ENCODE assay signal across 23 cellular contexts in genomic region chr1:153629343-153629665, GRCh38. TPM values are rescaled to one million over a fixed set of nuclear protein-coding genes. Genes with fewer than 3 reads are reported as not detected.
DNase-seq lines count a peak whose midpoint lies in the region; ATAC-seq and TF ChIP-seq lines count a peak whose summit lies in the region.
"Had no signal": no experiment of that assay in that cellular context is flagged by ENCODE, and none has a peak within 500 bp of the region (broad histone marks: within the 10 kb centered on the region; RNA-seq: fewer than 3 reads in every experiment).

No MANE protein-coding gene starts in this region.

- H3K36me3 ChIP-seq in Peyer's patch (no peaks in the 10 kb centered on the region), mesenchymal stem cell (ENCODE audit: control insufficient read depth in 1 of 2, insufficient read depth in 2 of 2, low read depth in 1 of 2, low read length in 2 of 2) (peaks cover 7 to 21% of the 10 kb centered on the region in 2 experiments), stomach smooth muscle (ENCODE audit: control insufficient read depth in 2 of 2, insufficient read depth in 2 of 2, low read length in 2 of 2) (no peaks in the 10 kb centered on the region)
- H3K36me3 ChIP-seq: left lung had no signal

- peak overlapping the region; percentile 23 for H3K27ac Mint-ChIP-seq in dendritic cell treated with granulocyte-macrophage colony-stimulating factor and Interleukin-4, amounts not matched to agents 40 ng/mL and 50 ng/mL, for 4 days
- H3K27ac Mint-ChIP-seq: GM23338, progenitor cell of endocrine pancreas had no signal

- H3K4ac ChIP-seq in mesenchymal stem cell (ENCODE audit: low read depth in 1 of 2, low read length in 2 of 2): peak overlapping the region; percentile 30 to 59

- peak overlapping the region; percentile 28 to 88 for H2BK12ac ChIP-seq in mesenchymal stem cell (ENCODE audit: low read length in 2 of 2)

- H4K91ac ChIP-seq in mesenchymal stem cell (ENCODE audit: low read length): peak overlapping the region; percentile 70

- ATAC-seq in GM18858 (IDR thresholded peaks at IDR 0.05; ENCODE audit: unreplicated experiment) (no peak), GM18517 (IDR thresholded peaks at IDR 0.05; ENCODE audit: unreplicated experiment) (no peak)
- ATAC-seq: activated CD4-positive, CD25-positive, alpha-beta regulatory T cell treated with anti-CD3 and anti-CD28 coated beads, Interleukin-2, amount 50 U/mL, for 24 hours; GM12878; GM23338; left lung had no signal

- no peak overlapping the region for H3K9ac ChIP-seq in mesenchymal stem cell (ENCODE audit: low read length)
- H3K9ac ChIP-seq in stomach smooth muscle (ENCODE audit: low read length in 2 of 2): no peak overlapping the region

- no peaks in the 10 kb centered on the region for H3K9me3 ChIP-seq in Peyer's patch
- H3K9me3 ChIP-seq in mesenchymal stem cell (ENCODE audit: control insufficient read depth, low read length): no peaks in the 10 kb centered on the region
- no peaks in the 10 kb centered on the region for H3K9me3 ChIP-seq in stomach smooth muscle (ENCODE audit: control insufficient read depth in 2 of 2, low read length in 2 of 2)
- H3K9me3 ChIP-seq: left lung, MG63 had no signal

- H2BK5ac ChIP-seq in mesenchymal stem cell (ENCODE audit: low read depth, low read length, poor library complexity, severe bottlenecking): no peak overlapping the region

- no peak for TF ChIP-seq POLR2A in Peyer's patch (IDR thresholded peaks at IDR 0.05)

- no peak for TF ChIP-seq CTCF in Peyer's patch (IDR thresholded peaks at IDR 0.05)

- H2AFZ ChIP-seq in mesenchymal stem cell (ENCODE audit: low read depth, low read length): no peak overlapping the region
- H2AFZ ChIP-seq: GM23338 had no signal

- H2BK15ac ChIP-seq in mesenchymal stem cell (ENCODE audit: low read depth, poor library complexity, severe bottlenecking): peak overlapping the region; percentile 92

- peak in 2 of 3 donors; percentile 30 for DNase-seq in Peyer's patch
- no peak for DNase-seq in mesenchymal stem cell
- DNase-seq in NCI-H524 treated with DMSO at 0.1 percent for 48 hours (lab: John Stamatoyannopoulos, UW): no peak
- no peak for DNase-seq in activated CD8-positive, alpha-beta memory T cell treated with anti-CD3 and anti-CD28 coated beads for 24 hours
- DNase-seq: activated CD8-positive, alpha-beta memory T cell treated with anti-CD3 and anti-CD28 coated beads, Interleukin-2, amount 50 U/mL, for 48 hours; activated naive CD4-positive, alpha-beta T cell treated with Interleukin-2 at 50 U/mL for 16 hours; brain microvascular endothelial cell; effector memory CD4-positive, alpha-beta T cell; MG63; naive B cell; NCI-H187; NCI-H446; SIG-M5; T-helper 2 cell had no signal

- H3K4me1 Mint-ChIP-seq in dendritic cell treated with granulocyte-macrophage colony-stimulating factor and Interleukin-4, amounts not matched to agents 40 ng/mL and 50 ng/mL, for 4 days (ENCODE audit: low read depth): peaks cover 86% of the 10 kb centered on the region

- no peak overlapping the region for H3K14ac ChIP-seq in mesenchymal stem cell (ENCODE audit: low read length in 2 of 2)

- H3K9me3 Mint-ChIP-seq in dendritic cell treated with granulocyte-macrophage colony-stimulating factor and Interleukin-4, amounts not matched to agents 40 ng/mL and 50 ng/mL, for 4 days: no peaks in the 10 kb centered on the region
- H3K9me3 Mint-ChIP-seq: GM23338 had no signal

- H3K18ac ChIP-seq in mesenchymal stem cell (ENCODE audit: low read depth in 1 of 2, low read length in 2 of 2): no peak overlapping the region

- H4K8ac ChIP-seq in mesenchymal stem cell (ENCODE audit: low read length): peak overlapping the region; percentile 62

- intact Hi-C loops in dendritic cell treated with granulocyte-macrophage colony-stimulating factor and Interleukin-4, amounts not matched to agents 40 ng/mL and 50 ng/mL, for 4 days (cut with micrococcal nuclease): no loop called here

- H3K4me3 ChIP-seq in Peyer's patch: no peak overlapping the region
- no peak overlapping the region for H3K4me3 ChIP-seq in mesenchymal stem cell (ENCODE audit: insufficient read depth in 1 of 2, low read depth in 1 of 2, low read length in 2 of 2)
- H3K4me3 ChIP-seq in stomach smooth muscle (ENCODE audit: low read length in 2 of 2): no peak overlapping the region
- H3K4me3 ChIP-seq: GM12878, GM23338, left lung, MG63 had no signal

- H3K27ac ChIP-seq in Peyer's patch (no peak overlapping the region), mesenchymal stem cell (ENCODE audit: low read length, poor library complexity, severe bottlenecking) (no peak overlapping the region), stomach smooth muscle (ENCODE audit: low read length) (peak overlapping the region; percentile 31)
- H3K27ac ChIP-seq: brain microvascular endothelial cell had no signal

- no peak overlapping the region for H3K23ac ChIP-seq in mesenchymal stem cell (ENCODE audit: low read length in 2 of 2)

- H3K27me3 Mint-ChIP-seq in dendritic cell treated with granulocyte-macrophage colony-stimulating factor and Interleukin-4, amounts not matched to agents 40 ng/mL and 50 ng/mL, for 4 days: peaks cover 23% of the 10 kb centered on the region
- H3K27me3 Mint-ChIP-seq: naive B cell, progenitor cell of endocrine pancreas had no signal

- peaks cover 7% of the 10 kb centered on the region for H3K79me1 ChIP-seq in mesenchymal stem cell (replicated peaks; ENCODE audit: low read length, poor library complexity, severe bottlenecking)

- no peak overlapping the region for H3K4me2 ChIP-seq in mesenchymal stem cell (ENCODE audit: low read length, poor library complexity, severe bottlenecking)
- H3K4me2 ChIP-seq: GM23338 had no signal

- peak overlapping the region; percentile 3 for H2AK5ac ChIP-seq in mesenchymal stem cell (ENCODE audit: low read length, severe bottlenecking)

- WGBS in mesenchymal stem cell: 94% methylated on average over 5 of the region's 5 CpGs

- no peak overlapping the region for H3K4me3 Mint-ChIP-seq in dendritic cell treated with granulocyte-macrophage colony-stimulating factor and Interleukin-4, amounts not matched to agents 40 ng/mL and 50 ng/mL, for 4 days
- H3K4me3 Mint-ChIP-seq: GM23338 had no signal

- H3K27me3 ChIP-seq in Peyer's patch (no peaks in the 10 kb centered on the region), mesenchymal stem cell (ENCODE audit: control insufficient read depth in 1 of 2, insufficient read depth in 1 of 2, low read length in 2 of 2) (no peaks in the 10 kb centered on the region), stomach smooth muscle (ENCODE audit: control insufficient read depth in 1 of 2, insufficient read depth in 2 of 2, low read length in 2 of 2) (no peaks in the 10 kb centered on the region)
- H3K27me3 ChIP-seq: brain microvascular endothelial cell, MG63 had no signal

- no peak overlapping the region for H2BK120ac ChIP-seq in mesenchymal stem cell (ENCODE audit: low read depth, low read length)

- H3K4me1 ChIP-seq in Peyer's patch (peaks cover 0 to 40% (median 3%) of the 10 kb centered on the region in 4 donors), mesenchymal stem cell (ENCODE audit: control insufficient read depth, insufficient read depth, low read depth, low read length) (peaks cover 37% of the 10 kb centered on the region), stomach smooth muscle (ENCODE audit: control insufficient read depth, insufficient read depth, low read length) (peaks cover 50% of the 10 kb centered on the region)

- H3K36me3 Mint-ChIP-seq in dendritic cell treated with granulocyte-macrophage colony-stimulating factor and Interleukin-4, amounts not matched to agents 40 ng/mL and 50 ng/mL, for 4 days (ENCODE audit: low read depth): peaks cover 7% of the 10 kb centered on the region

RNA-seq across cellular contexts. Expression of gene S100A1, which starts 1.1 kb away (rescaled TPM):
- total RNA-seq in Peyer's patch: not detected
- 0.29 TPM for polyA plus RNA-seq in mesenchymal stem cell (2013, experiment 1 of 2)
- polyA plus RNA-seq in mesenchymal stem cell (2013, experiment 2 of 2): 0.25 TPM
- total RNA-seq: GM12878, progenitor cell of endocrine pancreas had no signal

RNA-seq across cellular contexts. Expression of gene S100A13, which starts 2.0 kb away (rescaled TPM):
- 100 to 1,000 TPM in 1 of 4 donors, 10 to 100 TPM in 3; 49.5 to 185 (median 52.9) TPM for total RNA-seq in Peyer's patch
- polyA plus RNA-seq in mesenchymal stem cell (2013, experiment 1 of 2): 420 TPM
- polyA plus RNA-seq in mesenchymal stem cell (2013, experiment 2 of 2): 417 TPM

RNA-seq across cellular contexts. Expression of gene CHTOP, which starts 4.6 kb away (rescaled TPM):
- 10 to 100 TPM; 53.8 to 80.8 (median 68.7) TPM for total RNA-seq in Peyer's patch
- polyA plus RNA-seq in mesenchymal stem cell (2013, experiment 1 of 2): 33.6 TPM
- polyA plus RNA-seq in mesenchymal stem cell (2013, experiment 2 of 2): 34.1 TPM

RNA-seq across cellular contexts. Expression of gene S100A14, which starts 13.2 kb away (rescaled TPM):
- total RNA-seq in Peyer's patch: 100 to 1,000 TPM; 106 to 391 (median 293) TPM
- 0.07 TPM for polyA plus RNA-seq in mesenchymal stem cell (2013, experiment 1 of 2)
- polyA plus RNA-seq in mesenchymal stem cell (2013, experiment 2 of 2): not detected

RNA-seq across cellular contexts. Expression of gene S100A16, which starts 16.4 kb away (rescaled TPM):
- total RNA-seq in Peyer's patch: 100 to 1,000 TPM; 107 to 277 (median 193) TPM
- 123 TPM for polyA plus RNA-seq in mesenchymal stem cell (2013, experiment 1 of 2)
- polyA plus RNA-seq in mesenchymal stem cell (2013, experiment 2 of 2): 128 TPM

Comparison
In these comparisons a context has a peak if more than half of its experiments do, and no peak if none do; other contexts are left out.
1. DNase-seq: peak in Peyer's patch (2 of 3); none in mesenchymal stem cell (single experiment), NCI-H524 treated with DMSO at 0.1 percent for 48 hours (single experiment) and activated CD8-positive, alpha-beta memory T cell treated with anti-CD3 and anti-CD28 coated beads for 24 hours (single experiment).